Comparison of ENCODE assay signal across 12 cellular contexts in the genomic region with DNA sequence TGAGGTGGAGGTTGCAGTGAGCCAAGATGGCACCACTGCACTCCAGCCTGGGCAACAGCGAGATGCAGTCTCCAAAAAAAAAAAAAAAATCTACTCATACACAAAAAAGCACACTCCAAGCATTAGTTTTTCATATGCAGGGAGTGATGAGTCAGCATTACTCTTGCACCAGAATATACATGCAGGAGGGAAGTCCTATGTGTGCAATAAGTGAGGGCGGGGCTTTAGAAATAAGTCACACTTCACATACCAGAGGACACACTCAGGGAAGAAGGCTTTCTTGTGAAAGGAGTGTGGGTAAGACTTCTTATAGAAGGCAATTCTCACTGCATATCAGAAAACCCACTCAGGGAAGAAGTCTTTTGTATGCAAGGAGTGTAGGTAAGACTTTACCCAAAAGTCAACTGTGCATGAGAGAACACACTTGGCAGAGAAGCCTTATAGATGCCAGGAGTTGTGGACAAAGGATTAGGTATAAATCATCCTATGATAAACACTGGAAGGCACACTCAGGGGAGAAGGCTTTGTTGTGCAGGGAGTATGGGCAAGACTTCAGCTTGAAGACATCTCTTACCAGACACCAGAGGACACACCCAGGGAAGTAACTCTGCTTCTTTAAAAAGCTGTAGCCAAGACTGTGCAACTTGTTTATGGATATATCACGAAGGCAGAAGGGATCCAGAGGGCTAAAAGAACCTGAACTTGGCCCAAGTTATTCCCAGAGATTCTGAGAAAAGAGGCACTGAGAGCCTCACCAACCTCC. TPM values are rescaled to one million over a fixed set of nuclear protein-coding genes. Genes with fewer than 3 reads are reported as not detected.
DNase-seq lines count a peak whose midpoint lies in the region; ATAC-seq and TF ChIP-seq lines count a peak whose summit lies in the region.
"Had no signal": no experiment of that assay in that cellular context is flagged by ENCODE, and none has a peak within 500 bp of the region (broad histone marks: within the 10 kb centered on the region; RNA-seq: fewer than 3 reads in every experiment).

No MANE protein-coding gene starts in this region.

- H3K4me1 ChIP-seq in mammary epithelial cell (ENCODE audit: insufficient read depth, low read length) (peaks cover 9% of the 10 kb centered on the region), mucosa of descending colon (ENCODE audit: low read depth) (peaks cover 12% of the 10 kb centered on the region), SK-N-SH (ENCODE audit: control insufficient read depth in 1 of 2, insufficient read depth in 2 of 2, low read depth in 1 of 2, low read length in 1 of 2) (no peaks in the 10 kb centered on the region)

- ATAC-seq in mucosa of descending colon (peak; percentile 94), GM18907 (IDR thresholded peaks at IDR 0.05; ENCODE audit: unreplicated experiment) (no peak)
- ATAC-seq: gastrocnemius medialis; naive thymus-derived CD8-positive, alpha-beta T cell had no signal

- H3K4me2 ChIP-seq in mammary epithelial cell (ENCODE audit: insufficient read depth, low read depth, low read length), result no peak overlapping the region
- no peak overlapping the region for H3K4me2 ChIP-seq in SK-N-SH

- WGBS in mammary epithelial cell (ENCODE audit: low coverage, missing lambda C conversion rate), result 72% methylated on average over 3 of the region's 3 CpGs
- WGBS in SK-N-SH (ENCODE audit: low lambda C conversion rate), result 86% methylated on average over 3 of the region's 3 CpGs

- peaks cover 4% of the 10 kb centered on the region for H3F3A ChIP-seq in SK-N-SH (replicated peaks; ENCODE audit: insufficient read depth)

- H3K4me3 ChIP-seq in NB4 (ENCODE audit: low read depth, low read length) (no peak overlapping the region), mammary epithelial cell (replicated peaks in 1 of 3; ENCODE audit: insufficient read depth in 1 of 3, low read depth in 2 of 3, low read length in 3 of 3) (no peak overlapping the region), mucosa of descending colon (no peak overlapping the region), SK-N-SH (ENCODE audit: low read depth in 2 of 2, low read length in 1 of 2) (no peak overlapping the region)
- H3K4me3 ChIP-seq: gastrocnemius medialis had no signal

- H3K79me2 ChIP-seq in mammary epithelial cell (ENCODE audit: insufficient read depth, low read length) (peaks cover 17% of the 10 kb centered on the region), SK-N-SH (ENCODE audit: insufficient read depth) (peaks cover 24% of the 10 kb centered on the region)

- intact Hi-C loops in mammary epithelial cell (cut with micrococcal nuclease), result loop anchor here (1.0 to 5.0 kb wide), 2 partner anchors 14 to 33 kb away; no protein-coding TSS in a partner anchor
- intact Hi-C loops in mucosa of descending colon (cut with DNase I, micrococcal nuclease), result no loop called here

- no peak for TF ChIP-seq EP300 in SK-N-SH (IDR thresholded peaks at IDR 0.05; ENCODE audit: borderline replicate concordance in 1 of 2, low read depth in 1 of 2, low read length in 1 of 2)

- peak; percentile 66 for DNase-seq in EH (ENCODE audit: low read depth)
- peak; percentile 90 for DNase-seq in NB4 (ENCODE audit: low read depth)
- DNase-seq in mammary epithelial cell, result peak; percentile 87
- peak in 1 of 3 donors; percentile 46 for DNase-seq in mucosa of descending colon
- DNase-seq in ACHN, result no peak
- no peak for DNase-seq in SK-N-SH
- DNase-seq in NCI-H2196 (lab: John Stamatoyannopoulos, UW; ENCODE audit: unreplicated experiment), result no peak
- DNase-seq: activated T-cell treated with anti-CD3 and anti-CD28 coated beads, Interleukin-2, amount 50 U/mL, for 48 hours; gastrocnemius medialis; GF-D8; naive thymus-derived CD8-positive, alpha-beta T cell had no signal

- H2AFZ ChIP-seq in mammary epithelial cell (ENCODE audit: low read depth, low read length) (no peak overlapping the region), SK-N-SH (ENCODE audit: low read depth) (no peak overlapping the region)

- H3K27ac ChIP-seq in mammary epithelial cell (ENCODE audit: insufficient read depth, low read depth, low read length) (no peak overlapping the region), SK-N-SH (ENCODE audit: low read depth in 2 of 2, low read length in 1 of 2) (no peak overlapping the region)
- H3K27ac ChIP-seq: gastrocnemius medialis had no signal

- in situ Hi-C loops in mammary epithelial cell (cut with MboI; ENCODE audit: low sequenced_read_pairs in 2 of 2) (no loop called here), ACHN (cut with HindIII; ENCODE audit: low pct_ligation_motif_present, low pct_unique_long_range_greater_than_20kb, low sequenced_read_pairs) (no loop called here)

- no peaks in the 10 kb centered on the region for H3K27me3 ChIP-seq in mammary epithelial cell (ENCODE audit: insufficient read depth, low read length)
- H3K27me3 ChIP-seq in SK-N-SH (ENCODE audit: insufficient read depth), result no peaks in the 10 kb centered on the region
- H3K27me3 ChIP-seq: gastrocnemius medialis had no signal

- H3K9me3 ChIP-seq in mammary epithelial cell (replicated peaks; ENCODE audit: insufficient read depth, low read length), result no peaks in the 10 kb centered on the region
- H3K9me3 ChIP-seq in mucosa of descending colon, result no peaks in the 10 kb centered on the region
- no peaks in the 10 kb centered on the region for H3K9me3 ChIP-seq in SK-N-SH
- H3K9me3 ChIP-seq: gastrocnemius medialis had no signal

- H3K36me3 ChIP-seq in mammary epithelial cell (ENCODE audit: insufficient read depth, low read length) (no peaks in the 10 kb centered on the region), mucosa of descending colon (ENCODE audit: low read depth) (no peaks in the 10 kb centered on the region), SK-N-SH (replicated peaks in 1 of 2; ENCODE audit: control insufficient read depth in 1 of 2, insufficient read depth in 2 of 2, low read length in 1 of 2) (peaks cover 0 to 3% of the 10 kb centered on the region in 2 experiments)
- H3K36me3 ChIP-seq: gastrocnemius medialis had no signal

- no peaks in the 10 kb centered on the region for H4K20me1 ChIP-seq in mammary epithelial cell (ENCODE audit: insufficient read depth, low read length)
- H4K20me1 ChIP-seq in SK-N-SH (ENCODE audit: insufficient read depth), result peaks cover 1% of the 10 kb centered on the region; the same call in 1 of the 2 replicates

- no peak for TF ChIP-seq RAD21 in SK-N-SH (IDR thresholded peaks at IDR 0.05; ENCODE audit: low read length)

- TF ChIP-seq POLR2A in NB4 (IDR thresholded peaks at IDR 0.05; ENCODE audit: extremely low read depth, insufficient read length), result no peak

- TF ChIP-seq CTCF in NB4 (IDR thresholded peaks at IDR 0.05; ENCODE audit: low read depth, low read length), result no peak
- no peak for TF ChIP-seq CTCF in mammary epithelial cell (conservative IDR thresholded peaks at IDR 0.05 in 1 of 2, IDR thresholded peaks at IDR 0.05 in 1 of 2; ENCODE audit: extremely low read depth in 1 of 2, insufficient read depth in 1 of 2, low read depth in 1 of 2, low read length in 2 of 2)
- no peak for TF ChIP-seq CTCF in mucosa of descending colon (IDR thresholded peaks at IDR 0.05)
- TF ChIP-seq CTCF in SK-N-SH (IDR thresholded peaks at IDR 0.05), result no peak

- CTCF ChIA-PET in mammary epithelial cell (lab: Charles Lee; ENCODE audit: low non-redundant PET) (interaction anchor here (0.6 kb wide), 1 partner anchor 16 kb away, joined by 5 read pairs; no protein-coding TSS in a partner anchor), SK-N-SH (lab: Yijun Ruan, JAX) (no interaction called here)

- no peak overlapping the region for H3K9ac ChIP-seq in mammary epithelial cell (ENCODE audit: insufficient read depth, low read length)
- no peak overlapping the region for H3K9ac ChIP-seq in SK-N-SH

- POLR2A ChIA-PET in SK-N-SH (lab: Yijun Ruan, JAX), result no interaction called here

- no peaks in the 10 kb centered on the region for H3K9me2 ChIP-seq in SK-N-SH

- dilution Hi-C loops in mammary epithelial cell (cut with HindIII; ENCODE audit: low sequenced_read_pairs), result no loop called here

- no TSS peak for BruUV-seq in mammary epithelial cell (replicated peaks; lab: Mats Ljungman, UMichigan)

TF ChIP-seq in SK-N-SH, 30 proteins besides CTCF, POLR2A, EP300 and RAD21:
- TF ChIP-seq GABPA (IDR thresholded peaks at IDR 0.05; ENCODE audit: low read depth) (no peak), NFIC (IDR thresholded peaks at IDR 0.05; ENCODE audit: borderline replicate concordance) (no peak), NRF1 (IDR thresholded peaks at IDR 0.05; ENCODE audit: low read depth, low read length) (no peak)
- TF ChIP-seq, protein P1, sequence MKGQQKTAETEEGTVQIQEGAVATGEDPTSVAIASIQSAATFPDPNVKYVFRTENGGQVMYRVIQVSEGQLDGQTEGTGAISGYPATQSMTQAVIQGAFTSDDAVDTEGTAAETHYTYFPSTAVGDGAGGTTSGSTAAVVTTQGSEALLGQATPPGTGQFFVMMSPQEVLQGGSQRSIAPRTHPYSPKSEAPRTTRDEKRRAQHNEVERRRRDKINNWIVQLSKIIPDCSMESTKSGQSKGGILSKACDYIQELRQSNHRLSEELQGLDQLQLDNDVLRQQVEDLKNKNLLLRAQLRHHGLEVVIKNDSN (IDR thresholded peaks at IDR 0.05; ENCODE audit: borderline replicate concordance, low read depth), result no peak
TF ChIP-seq in SK-N-SH: peak in this region for 0.

RNA-seq across cellular contexts. Expression of gene ATF7, which starts 50.5 kb away (rescaled TPM):
- total RNA-seq in mammary epithelial cell (10 to 100 TPM; 11.2 to 26.5 TPM), mucosa of descending colon (10 to 100 TPM; 35.6 to 50.9 (median 42.8) TPM)
- polyA plus RNA-seq in mammary epithelial cell (16.4 TPM), SK-N-SH (2012; rRNA removed) (12.8 and 17.3 TPM in 2 replicates)
- polyA minus RNA-seq in mammary epithelial cell, result 68.1 TPM
- 10.6 and 10.9 TPM in 2 replicates for polyA plus RNA-seq in SK-N-SH (2012; cell fraction: cytosol; rRNA removed)
- 24.9 and 25.3 TPM in 2 replicates for polyA plus RNA-seq in SK-N-SH (2012; cell fraction: nucleus; rRNA removed)

Comparison
In these comparisons a context has a peak if more than half of its experiments do, and no peak if none do; other contexts are left out.
1. DNase-seq: peak in EH (single experiment), NB4 (single experiment) and mammary epithelial cell (single experiment); none in ACHN (single experiment), SK-N-SH (single experiment) and NCI-H2196 (single experiment).